Comparison of ENCODE assay signal across 31 cellular contexts in genomic region chr1:207860531-207860930, GRCh38. TPM values are rescaled to one million over a fixed set of nuclear protein-coding genes. Genes with fewer than 3 reads are reported as not detected.
"Had no signal": no experiment of that assay in that cellular context is flagged by ENCODE, and none has a peak within 500 bp of the region (broad histone marks: within the 10 kb centered on the region; RNA-seq: fewer than 3 reads in every experiment).

No MANE protein-coding gene starts in this region.

- H3K36me3 ChIP-seq: pancreas, prostate gland had no signal

- H3K4me3 ChIP-seq: heart left ventricle, pancreas, prostate gland, stomach, tibial artery had no signal

- H3K9me3 ChIP-seq: heart left ventricle, pancreas, prostate gland, stomach, tibial artery had no signal

- H3K9me3 Mint-ChIP-seq: activated CD4-positive, alpha-beta memory T cell treated with anti-CD3 and anti-CD28 coated beads for 36 hours; central memory CD8-positive, alpha-beta T cell; immature natural killer cell; stimulated activated naive B cell treated with anti-CD40 and anti-IgM and Interleukin-4, amounts not matched to agents 10 μg/mL and 1 μg/mL and 100 μg/mL, for 72 hours; T-helper 1 cell treated with Interleukin-12 subunit alpha and Interleukin-12 subunit beta and Interleukin-4 antibody, amounts not matched to agents 30 μg/mL and 1 μg/mL, for 36 hours had no signal

- H3K27me3 Mint-ChIP-seq: activated CD4-positive, alpha-beta memory T cell treated with anti-CD3 and anti-CD28 coated beads for 36 hours; activated naive CD8-positive, alpha-beta T cell; central memory CD8-positive, alpha-beta T cell; naive thymus-derived CD4-positive, alpha-beta T cell; stimulated activated naive B cell treated with anti-CD40 and anti-IgM and Interleukin-4, amounts not matched to agents 10 μg/mL and 1 μg/mL and 100 μg/mL, for 72 hours had no signal

- H3K27ac Mint-ChIP-seq: activated CD4-positive, alpha-beta memory T cell treated with anti-CD3 and anti-CD28 coated beads for 36 hours; activated naive CD8-positive, alpha-beta T cell; stimulated activated naive B cell treated with anti-CD40 and anti-IgM and Interleukin-4, amounts not matched to agents 10 μg/mL and 1 μg/mL and 100 μg/mL, for 72 hours; T-helper 1 cell treated with Interleukin-12 subunit alpha and Interleukin-12 subunit beta and Interleukin-4 antibody, amounts not matched to agents 30 μg/mL and 1 μg/mL, for 36 hours had no signal

- H3K4me3 Mint-ChIP-seq: activated CD4-positive, alpha-beta memory T cell treated with anti-CD3 and anti-CD28 coated beads for 36 hours; activated naive CD8-positive, alpha-beta T cell; central memory CD8-positive, alpha-beta T cell; stimulated activated naive B cell treated with anti-CD40 and anti-IgM and Interleukin-4, amounts not matched to agents 10 μg/mL and 1 μg/mL and 100 μg/mL, for 72 hours; T-helper 1 cell treated with Interleukin-12 subunit alpha and Interleukin-12 subunit beta and Interleukin-4 antibody, amounts not matched to agents 30 μg/mL and 1 μg/mL, for 36 hours had no signal

- DNase-seq: activated CD4-positive, alpha-beta memory T cell treated with anti-CD3 and anti-CD28 coated beads for 36 hours; activated CD4-positive, alpha-beta T cell treated with anti-CD3 and anti-CD28 coated beads for 48 hours; activated effector memory CD4-positive, alpha-beta T cell treated with Interleukin-2 at 50 U/mL for 16 hours; activated naive CD4-positive, alpha-beta T cell treated with Interleukin-2 at 50 U/mL for 16 hours; activated T-cell treated with anti-CD3 and anti-CD28 coated beads for 4 hours; anterior cingulate cortex; dermis blood vessel endothelial cell; effector memory CD4-positive, alpha-beta T cell; erythroblast; foreskin fibroblast; heart left ventricle; hypothalamus; immature natural killer cell; midbrain; naive thymus-derived CD4-positive, alpha-beta T cell; nucleus accumbens; pancreas; stimulated activated CD4-positive, alpha-beta T cell treated with anti-CD3 and anti-CD28 coated beads, Interleukin-15, amount 100 ng/mL, for 24 hours; stimulated activated CD4-positive, alpha-beta T cell treated with anti-CD3 and anti-CD28 coated beads, Interleukin-2, amount 100 ng/mL, for 24 hours; stimulated activated naive B cell treated with anti-CD40 and anti-IgM and Interleukin-4, amounts not matched to agents 10 μg/mL and 1 μg/mL and 100 μg/mL, for 72 hours; stomach; SW 1271; T1000; WERI-Rb-1 had no signal

- H3K27ac ChIP-seq: pancreas, prostate gland, tibial artery, WERI-Rb-1 had no signal

- H3K27me3 ChIP-seq: heart left ventricle, pancreas, stomach, tibial artery had no signal

RNA-seq across cellular contexts. Expression of gene CD34, which starts 50.4 kb away (rescaled TPM):
- total RNA-seq: activated CD4-positive, alpha-beta memory T cell treated with anti-CD3 and anti-CD28 coated beads for 36 hours; bronchial epithelial cell had no signal
- polyA plus RNA-seq: immature natural killer cell; naive thymus-derived CD4-positive, alpha-beta T cell; neural cell had no signal
